In the genomic region with DNA sequence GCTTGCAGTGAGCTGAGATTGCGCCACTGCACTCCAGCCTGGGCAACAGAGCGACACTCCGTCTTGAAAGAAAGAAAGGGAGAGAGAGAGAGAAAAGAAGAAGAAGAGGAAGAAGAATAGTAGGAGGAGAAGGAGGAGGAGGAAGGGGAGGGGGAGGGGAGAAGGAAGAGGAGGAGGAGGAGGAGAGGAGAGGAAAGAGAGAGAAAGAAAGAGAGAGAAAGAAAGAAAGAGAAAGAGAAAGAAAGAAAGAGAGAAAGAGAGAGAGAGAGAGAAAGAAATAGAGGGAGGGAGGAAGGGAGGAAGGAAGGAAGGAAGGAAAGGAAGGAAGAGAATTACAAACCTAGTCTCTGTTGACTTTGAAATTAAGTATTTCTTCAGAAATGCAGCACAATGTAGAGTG, we compare ENCODE assay signal across 2 cellular contexts.
TF ChIP-seq lines count a peak whose summit lies in the region.

No MANE protein-coding gene starts in this region.

TF ChIP-seq in GM23338, 12 proteins besides CTCF, POLR2A, EP300 and RAD21 (continued from another document):
- TF ChIP-seq, protein P1, sequence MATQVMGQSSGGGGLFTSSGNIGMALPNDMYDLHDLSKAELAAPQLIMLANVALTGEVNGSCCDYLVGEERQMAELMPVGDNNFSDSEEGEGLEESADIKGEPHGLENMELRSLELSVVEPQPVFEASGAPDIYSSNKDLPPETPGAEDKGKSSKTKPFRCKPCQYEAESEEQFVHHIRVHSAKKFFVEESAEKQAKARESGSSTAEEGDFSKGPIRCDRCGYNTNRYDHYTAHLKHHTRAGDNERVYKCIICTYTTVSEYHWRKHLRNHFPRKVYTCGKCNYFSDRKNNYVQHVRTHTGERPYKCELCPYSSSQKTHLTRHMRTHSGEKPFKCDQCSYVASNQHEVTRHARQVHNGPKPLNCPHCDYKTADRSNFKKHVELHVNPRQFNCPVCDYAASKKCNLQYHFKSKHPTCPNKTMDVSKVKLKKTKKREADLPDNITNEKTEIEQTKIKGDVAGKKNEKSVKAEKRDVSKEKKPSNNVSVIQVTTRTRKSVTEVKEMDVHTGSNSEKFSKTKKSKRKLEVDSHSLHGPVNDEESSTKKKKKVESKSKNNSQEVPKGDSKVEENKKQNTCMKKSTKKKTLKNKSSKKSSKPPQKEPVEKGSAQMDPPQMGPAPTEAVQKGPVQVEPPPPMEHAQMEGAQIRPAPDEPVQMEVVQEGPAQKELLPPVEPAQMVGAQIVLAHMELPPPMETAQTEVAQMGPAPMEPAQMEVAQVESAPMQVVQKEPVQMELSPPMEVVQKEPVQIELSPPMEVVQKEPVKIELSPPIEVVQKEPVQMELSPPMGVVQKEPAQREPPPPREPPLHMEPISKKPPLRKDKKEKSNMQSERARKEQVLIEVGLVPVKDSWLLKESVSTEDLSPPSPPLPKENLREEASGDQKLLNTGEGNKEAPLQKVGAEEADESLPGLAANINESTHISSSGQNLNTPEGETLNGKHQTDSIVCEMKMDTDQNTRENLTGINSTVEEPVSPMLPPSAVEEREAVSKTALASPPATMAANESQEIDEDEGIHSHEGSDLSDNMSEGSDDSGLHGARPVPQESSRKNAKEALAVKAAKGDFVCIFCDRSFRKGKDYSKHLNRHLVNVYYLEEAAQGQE (IDR thresholded peaks at IDR 0.05; ENCODE audit: unreplicated experiment) = no peak
- TF ChIP-seq EZH2 (IDR thresholded peaks at IDR 0.05; ENCODE audit: low read depth, unreplicated experiment) (no peak), CREB1 (CRISPR knock-in tag; IDR thresholded peaks at IDR 0.05; ENCODE audit: low read depth) (no peak)
- TF ChIP-seq, protein P2, sequence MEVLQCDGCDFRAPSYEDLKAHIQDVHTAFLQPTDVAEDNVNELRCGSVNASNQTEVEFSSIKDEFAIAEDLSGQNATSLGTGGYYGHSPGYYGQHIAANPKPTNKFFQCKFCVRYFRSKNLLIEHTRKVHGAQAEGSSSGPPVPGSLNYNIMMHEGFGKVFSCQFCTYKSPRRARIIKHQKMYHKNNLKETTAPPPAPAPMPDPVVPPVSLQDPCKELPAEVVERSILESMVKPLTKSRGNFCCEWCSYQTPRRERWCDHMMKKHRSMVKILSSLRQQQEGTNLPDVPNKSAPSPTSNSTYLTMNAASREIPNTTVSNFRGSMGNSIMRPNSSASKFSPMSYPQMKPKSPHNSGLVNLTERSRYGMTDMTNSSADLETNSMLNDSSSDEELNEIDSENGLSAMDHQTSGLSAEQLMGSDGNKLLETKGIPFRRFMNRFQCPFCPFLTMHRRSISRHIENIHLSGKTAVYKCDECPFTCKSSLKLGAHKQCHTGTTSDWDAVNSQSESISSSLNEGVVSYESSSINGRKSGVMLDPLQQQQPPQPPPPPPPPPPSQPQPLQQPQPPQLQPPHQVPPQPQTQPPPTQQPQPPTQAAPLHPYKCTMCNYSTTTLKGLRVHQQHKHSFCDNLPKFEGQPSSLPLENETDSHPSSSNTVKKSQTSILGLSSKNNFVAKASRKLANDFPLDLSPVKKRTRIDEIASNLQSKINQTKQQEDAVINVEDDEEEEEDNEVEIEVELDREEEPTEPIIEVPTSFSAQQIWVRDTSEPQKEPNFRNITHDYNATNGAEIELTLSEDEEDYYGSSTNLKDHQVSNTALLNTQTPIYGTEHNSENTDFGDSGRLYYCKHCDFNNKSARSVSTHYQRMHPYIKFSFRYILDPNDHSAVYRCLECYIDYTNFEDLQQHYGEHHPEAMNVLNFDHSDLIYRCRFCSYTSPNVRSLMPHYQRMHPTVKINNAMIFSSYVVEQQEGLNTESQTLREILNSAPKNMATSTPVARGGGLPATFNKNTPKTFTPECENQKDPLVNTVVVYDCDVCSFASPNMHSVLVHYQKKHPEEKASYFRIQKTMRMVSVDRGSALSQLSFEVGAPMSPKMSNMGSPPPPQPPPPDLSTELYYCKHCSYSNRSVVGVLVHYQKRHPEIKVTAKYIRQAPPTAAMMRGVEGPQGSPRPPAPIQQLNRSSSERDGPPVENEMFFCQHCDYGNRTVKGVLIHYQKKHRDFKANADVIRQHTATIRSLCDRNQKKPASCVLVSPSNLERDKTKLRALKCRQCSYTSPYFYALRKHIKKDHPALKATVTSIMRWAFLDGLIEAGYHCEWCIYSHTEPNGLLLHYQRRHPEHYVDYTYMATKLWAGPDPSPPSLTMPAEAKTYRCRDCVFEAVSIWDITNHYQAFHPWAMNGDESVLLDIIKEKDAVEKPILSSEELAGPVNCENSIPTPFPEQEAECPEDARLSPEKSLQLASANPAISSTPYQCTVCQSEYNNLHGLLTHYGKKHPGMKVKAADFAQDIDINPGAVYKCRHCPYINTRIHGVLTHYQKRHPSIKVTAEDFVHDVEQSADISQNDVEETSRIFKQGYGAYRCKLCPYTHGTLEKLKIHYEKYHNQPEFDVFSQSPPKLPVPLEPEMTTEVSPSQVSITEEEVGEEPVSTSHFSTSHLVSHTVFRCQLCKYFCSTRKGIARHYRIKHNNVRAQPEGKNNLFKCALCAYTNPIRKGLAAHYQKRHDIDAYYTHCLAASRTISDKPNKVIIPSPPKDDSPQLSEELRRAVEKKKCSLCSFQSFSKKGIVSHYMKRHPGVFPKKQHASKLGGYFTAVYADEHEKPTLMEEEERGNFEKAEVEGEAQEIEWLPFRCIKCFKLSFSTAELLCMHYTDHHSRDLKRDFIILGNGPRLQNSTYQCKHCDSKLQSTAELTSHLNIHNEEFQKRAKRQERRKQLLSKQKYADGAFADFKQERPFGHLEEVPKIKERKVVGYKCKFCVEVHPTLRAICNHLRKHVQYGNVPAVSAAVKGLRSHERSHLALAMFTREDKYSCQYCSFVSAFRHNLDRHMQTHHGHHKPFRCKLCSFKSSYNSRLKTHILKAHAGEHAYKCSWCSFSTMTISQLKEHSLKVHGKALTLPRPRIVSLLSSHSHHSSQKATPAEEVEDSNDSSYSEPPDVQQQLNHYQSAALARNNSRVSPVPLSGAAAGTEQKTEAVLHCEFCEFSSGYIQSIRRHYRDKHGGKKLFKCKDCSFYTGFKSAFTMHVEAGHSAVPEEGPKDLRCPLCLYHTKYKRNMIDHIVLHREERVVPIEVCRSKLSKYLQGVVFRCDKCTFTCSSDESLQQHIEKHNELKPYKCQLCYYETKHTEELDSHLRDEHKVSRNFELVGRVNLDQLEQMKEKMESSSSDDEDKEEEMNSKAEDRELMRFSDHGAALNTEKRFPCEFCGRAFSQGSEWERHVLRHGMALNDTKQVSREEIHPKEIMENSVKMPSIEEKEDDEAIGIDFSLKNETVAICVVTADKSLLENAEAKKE (CRISPR knock-in tag; IDR thresholded peaks at IDR 0.05) = no peak

TF ChIP-seq in SK-N-SH, 30 proteins besides CTCF, POLR2A, EP300 and RAD21 (continued from another document):
- TF ChIP-seq, protein P3, sequence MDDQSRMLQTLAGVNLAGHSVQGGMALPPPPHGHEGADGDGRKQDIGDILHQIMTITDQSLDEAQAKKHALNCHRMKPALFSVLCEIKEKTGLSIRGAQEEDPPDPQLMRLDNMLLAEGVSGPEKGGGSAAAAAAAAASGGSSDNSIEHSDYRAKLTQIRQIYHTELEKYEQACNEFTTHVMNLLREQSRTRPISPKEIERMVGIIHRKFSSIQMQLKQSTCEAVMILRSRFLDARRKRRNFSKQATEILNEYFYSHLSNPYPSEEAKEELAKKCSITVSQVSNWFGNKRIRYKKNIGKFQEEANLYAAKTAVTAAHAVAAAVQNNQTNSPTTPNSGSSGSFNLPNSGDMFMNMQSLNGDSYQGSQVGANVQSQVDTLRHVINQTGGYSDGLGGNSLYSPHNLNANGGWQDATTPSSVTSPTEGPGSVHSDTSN (IDR thresholded peaks at IDR 0.05) = no peak
- TF ChIP-seq GABPA (IDR thresholded peaks at IDR 0.05; ENCODE audit: low read depth) (no peak), POLR2AphosphoS5 (IDR thresholded peaks at IDR 0.05; ENCODE audit: low read depth, low read length) (no peak)
